Comparison of ENCODE assay signal across 24 cellular contexts in genomic region chr10:17523246-17523753, GRCh38.
"Had no signal": no experiment of that assay in that cellular context is flagged by ENCODE, and none has a peak within 500 bp of the region (broad histone marks: within the 10 kb centered on the region; RNA-seq: fewer than 3 reads in every experiment).

No MANE protein-coding gene starts in this region.

- H3K36me3 ChIP-seq: gastrocnemius medialis, ovary, right lobe of liver, thoracic aorta, tibial nerve, upper lobe of right lung, uterus had no signal

- ATAC-seq: gastrocnemius medialis; left lobe of liver; naive thymus-derived CD8-positive, alpha-beta T cell; psoas muscle; right lobe of liver; stimulated activated naive B cell treated with anti-CD40 and anti-IgM and Interleukin-4, amounts not matched to agents 10 μg/mL and 1 μg/mL and 100 μg/mL, for 72 hours; upper lobe of right lung had no signal

- H3K4me3 ChIP-seq: dorsolateral prefrontal cortex, gastrocnemius medialis, lung, ovary, psoas muscle, right lobe of liver, thoracic aorta, tibial nerve, upper lobe of right lung, uterus had no signal

- FAIRE-seq: keratinocyte, small intestine had no signal

- H3K4me1 ChIP-seq: gastrocnemius medialis, psoas muscle, right lobe of liver, tibial nerve, upper lobe of right lung, uterus had no signal

- H3K27me3 ChIP-seq: gastrocnemius medialis, ovary, right lobe of liver, tibial nerve, upper lobe of right lung, uterus had no signal

- DNase-seq: dorsolateral prefrontal cortex; effector CD4-positive, alpha-beta T cell; gastrocnemius medialis; head of caudate nucleus; mesenchymal stem cell; naive thymus-derived CD8-positive, alpha-beta T cell; nephron progenitor cell; nucleus accumbens; ovary; posterior cingulate gyrus; psoas muscle; retina; right lobe of liver; small intestine; stimulated activated CD4-positive, alpha-beta T cell treated with anti-CD3 and anti-CD28 coated beads, Interleukin-15, amount 100 ng/mL, for 24 hours; stimulated activated CD4-positive, alpha-beta T cell treated with anti-CD3 and anti-CD28 coated beads, Interleukin-2, amount 100 ng/mL, for 48 hours; stimulated activated naive B cell treated with anti-CD40 and anti-IgM and Interleukin-4, amounts not matched to agents 10 μg/mL and 1 μg/mL and 100 μg/mL, for 72 hours; upper lobe of right lung; uterus had no signal

- H3K27ac ChIP-seq: dorsolateral prefrontal cortex, gastrocnemius medialis, ovary, psoas muscle, right lobe of liver, thoracic aorta, tibial nerve, upper lobe of right lung, uterus had no signal

- H3K9me3 ChIP-seq: gastrocnemius medialis, ovary, psoas muscle, right lobe of liver, thoracic aorta, tibial nerve, upper lobe of right lung, uterus had no signal
